2 cellular contexts compared by ENCODE assay signal in the genomic region with DNA sequence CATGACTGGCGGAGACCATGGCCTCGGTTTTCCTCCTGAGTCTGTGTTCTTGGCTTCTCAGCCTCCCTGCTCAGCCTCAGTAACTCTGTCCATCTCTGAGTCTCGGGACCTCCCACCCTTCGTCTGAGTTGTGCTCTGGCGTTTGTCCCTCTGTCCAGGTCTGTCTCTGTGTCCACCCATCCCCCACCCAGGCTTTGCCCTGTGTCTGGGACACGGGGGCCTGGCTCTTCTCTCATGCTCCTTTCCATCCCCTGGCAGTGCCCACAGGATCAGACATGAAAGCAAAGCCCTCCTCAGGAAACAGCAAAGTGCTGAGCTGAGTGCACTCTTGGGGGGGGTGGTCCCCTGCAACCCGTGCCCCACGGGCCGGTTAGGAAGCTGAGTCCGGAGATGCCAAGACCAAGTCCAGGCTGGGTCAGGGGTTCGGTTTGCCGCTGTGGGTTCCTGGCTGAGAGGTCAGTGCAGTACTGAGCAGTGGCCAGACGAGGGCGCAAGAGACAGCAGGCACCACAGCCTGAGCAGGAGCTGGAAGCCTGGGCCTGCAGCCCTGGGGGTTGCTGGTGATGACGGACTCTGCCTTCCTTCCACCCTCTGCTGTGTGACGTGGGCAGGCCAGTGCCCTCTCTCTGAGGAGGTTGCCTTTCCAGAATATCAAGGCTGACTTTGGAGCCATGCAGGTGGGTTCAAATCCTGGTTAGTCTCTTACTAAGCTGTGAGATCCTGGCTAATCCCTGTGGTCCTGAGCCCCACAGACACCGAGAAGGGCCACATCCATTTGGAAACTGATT.
TF ChIP-seq lines count a peak whose summit lies in the region.

No MANE protein-coding gene starts in this region.

TF ChIP-seq in IMR-90, 13 proteins besides CTCF, POLR2A, EP300 and RAD21:
- TF ChIP-seq SMC3 (IDR thresholded peaks at IDR 0.05; ENCODE audit: low read depth, low read length) (peak; percentile 90), RCOR1 (IDR thresholded peaks at IDR 0.05; ENCODE audit: insufficient replicate concordance, low read length) (no peak), MAFK (IDR thresholded peaks at IDR 0.05; ENCODE audit: low read depth, low read length) (no peak), MAZ (IDR thresholded peaks at IDR 0.05; ENCODE audit: borderline replicate concordance, low read depth, low read length) (peak; percentile 63; the same call in 1 of the 2 replicates), MXI1 (IDR thresholded peaks at IDR 0.05; ENCODE audit: borderline replicate concordance, low read depth, low read length) (no peak)
- TF ChIP-seq, protein P1, sequence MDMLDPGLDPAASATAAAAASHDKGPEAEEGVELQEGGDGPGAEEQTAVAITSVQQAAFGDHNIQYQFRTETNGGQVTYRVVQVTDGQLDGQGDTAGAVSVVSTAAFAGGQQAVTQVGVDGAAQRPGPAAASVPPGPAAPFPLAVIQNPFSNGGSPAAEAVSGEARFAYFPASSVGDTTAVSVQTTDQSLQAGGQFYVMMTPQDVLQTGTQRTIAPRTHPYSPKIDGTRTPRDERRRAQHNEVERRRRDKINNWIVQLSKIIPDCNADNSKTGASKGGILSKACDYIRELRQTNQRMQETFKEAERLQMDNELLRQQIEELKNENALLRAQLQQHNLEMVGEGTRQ (IDR thresholded peaks at IDR 0.05; ENCODE audit: low read depth, low read length) = no peak
TF ChIP-seq in IMR-90: peak in this region for 2.

TF ChIP-seq in SK-N-SH treated with all-trans-retinoic acid at 6 μM for 48 hours, 23 proteins besides CTCF, POLR2A, EP300 and RAD21:
- no peak for TF ChIP-seq GLIS3 (CRISPR knock-in tag; IDR thresholded peaks at IDR 0.05)
- TF ChIP-seq TCF4 (CRISPR knock-in tag; IDR thresholded peaks at IDR 0.05; ENCODE audit: borderline replicate concordance) = no peak
- no peak for TF ChIP-seq ARNTL (CRISPR knock-in tag; IDR thresholded peaks at IDR 0.05; ENCODE audit: borderline replicate concordance, low read depth)
- TF ChIP-seq OSR1 (CRISPR knock-in tag; IDR thresholded peaks at IDR 0.05) = no peak
- TF ChIP-seq ZNF70 (CRISPR knock-in tag; IDR thresholded peaks at IDR 0.05) = no peak
- no peak for TF ChIP-seq CSDC2 (CRISPR knock-in tag; IDR thresholded peaks at IDR 0.05)
- TF ChIP-seq RARB (CRISPR knock-in tag; IDR thresholded peaks at IDR 0.05) = no peak
- TF ChIP-seq ZFP3 (CRISPR knock-in tag; IDR thresholded peaks at IDR 0.05) = no peak
- TF ChIP-seq ZFP30 (CRISPR knock-in tag; IDR thresholded peaks at IDR 0.05) = no peak
- TF ChIP-seq ESRRG (CRISPR knock-in tag; IDR thresholded peaks at IDR 0.05) = no peak
- TF ChIP-seq, protein P2, sequence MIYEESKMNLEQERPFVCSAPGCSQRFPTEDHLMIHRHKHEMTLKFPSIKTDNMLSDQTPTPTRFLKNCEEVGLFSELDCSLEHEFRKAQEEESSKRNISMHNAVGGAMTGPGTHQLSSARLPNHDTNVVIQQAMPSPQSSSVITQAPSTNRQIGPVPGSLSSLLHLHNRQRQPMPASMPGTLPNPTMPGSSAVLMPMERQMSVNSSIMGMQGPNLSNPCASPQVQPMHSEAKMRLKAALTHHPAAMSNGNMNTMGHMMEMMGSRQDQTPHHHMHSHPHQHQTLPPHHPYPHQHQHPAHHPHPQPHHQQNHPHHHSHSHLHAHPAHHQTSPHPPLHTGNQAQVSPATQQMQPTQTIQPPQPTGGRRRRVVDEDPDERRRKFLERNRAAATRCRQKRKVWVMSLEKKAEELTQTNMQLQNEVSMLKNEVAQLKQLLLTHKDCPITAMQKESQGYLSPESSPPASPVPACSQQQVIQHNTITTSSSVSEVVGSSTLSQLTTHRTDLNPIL (CRISPR knock-in tag; IDR thresholded peaks at IDR 0.05; ENCODE audit: low read depth) = no peak
